ENCODE assay signal across 9 cellular contexts in the genomic region with DNA sequence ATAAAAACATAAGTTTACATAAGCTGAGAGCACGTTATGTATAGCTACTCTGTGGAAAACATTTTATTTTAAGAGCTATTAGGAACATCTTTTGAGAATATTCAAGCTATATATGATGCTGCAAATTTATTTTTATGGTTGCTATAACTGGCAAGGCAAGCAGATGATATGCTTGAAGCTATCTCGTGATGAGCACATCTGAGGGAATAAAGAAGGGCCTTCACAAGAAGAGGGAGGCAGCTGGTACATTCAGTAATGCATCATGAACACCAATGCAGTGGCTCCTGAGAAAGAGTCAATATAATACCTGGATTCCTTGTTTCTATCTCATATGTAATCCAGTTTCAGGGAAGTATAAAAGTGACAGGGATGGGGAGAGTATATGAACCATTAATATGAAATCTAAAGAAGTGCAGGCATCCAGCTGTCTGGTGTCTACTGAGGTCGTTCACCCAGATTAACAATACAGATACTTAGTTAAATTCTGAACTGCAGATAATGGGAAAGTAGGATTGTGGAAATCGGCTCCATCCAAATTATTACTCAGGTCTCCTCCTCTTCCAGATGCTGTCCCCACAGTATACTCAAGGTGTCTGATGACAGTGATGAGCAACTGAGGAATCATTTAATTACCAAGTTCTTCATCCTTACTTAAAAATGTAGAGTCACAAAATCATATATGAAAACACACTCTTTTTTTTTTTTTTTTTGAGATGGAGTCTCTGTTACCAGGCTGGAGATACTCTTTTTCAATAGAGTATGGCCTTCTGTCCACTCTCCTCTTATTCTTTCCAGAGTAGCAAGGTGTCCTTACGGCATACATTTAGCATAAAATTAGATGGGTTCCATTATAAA.
"Had no signal": no experiment of that assay in that cellular context is flagged by ENCODE, and none has a peak within 500 bp of the region (broad histone marks: within the 10 kb centered on the region; RNA-seq: fewer than 3 reads in every experiment).

No MANE protein-coding gene starts in this region.

- FAIRE-seq: H1, H54, HTR-8/SVneo had no signal

- H3K4me3 Mint-ChIP-seq: H9 had no signal

- DNase-seq: GM23248, H9, HCEC 1CT, IMR-90, KBM-7 had no signal

- H3K4me2 ChIP-seq: KMS-11 had no signal

- H3K4me3 ChIP-seq: GM23248 had no signal

- H3K9ac ChIP-seq: GM23248, KMS-11 had no signal

- H3K4me1 Mint-ChIP-seq: H9 had no signal

- H2AFZ ChIP-seq: GM23248 had no signal

- H3K27ac ChIP-seq: GM23248, KMS-11 had no signal

- H3K27ac Mint-ChIP-seq: H9 had no signal
